1 cellular context compared by ENCODE assay signal in the genomic region with DNA sequence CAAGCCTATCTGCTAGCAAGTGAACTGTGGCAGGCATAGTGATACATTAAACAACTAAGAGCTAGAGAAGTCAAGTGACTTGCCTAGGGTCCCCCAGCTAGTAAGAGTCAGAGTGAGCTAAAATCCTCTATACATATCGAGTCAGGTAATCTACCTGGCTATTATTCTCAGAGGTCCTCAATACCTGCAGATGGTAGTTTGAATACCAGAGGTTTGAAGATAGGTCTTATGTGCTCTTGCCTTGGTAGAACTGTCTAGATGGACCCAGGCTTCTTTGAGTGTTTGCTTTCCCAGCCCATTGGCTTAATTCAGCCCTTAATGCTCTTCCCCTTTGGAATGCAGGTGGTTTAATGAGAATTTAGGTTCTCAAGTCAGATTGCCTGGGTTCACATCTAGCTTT.
TF ChIP-seq lines count a peak whose summit lies in the region.

No MANE protein-coding gene starts in this region.

TF ChIP-seq in A549, 52 proteins besides CTCF, POLR2A, EP300 and RAD21:
- TF ChIP-seq FOSL2 (IDR thresholded peaks at IDR 0.05) = no peak
- no peak for TF ChIP-seq FOSL2 (CRISPR knock-in tag; IDR thresholded peaks at IDR 0.05)
- TF ChIP-seq HDAC2 (IDR thresholded peaks at IDR 0.05) = no peak
- TF ChIP-seq E2F6 (IDR thresholded peaks at IDR 0.05; ENCODE audit: borderline replicate concordance, low read depth) = no peak
- no peak for TF ChIP-seq FOSB (CRISPR knock-in tag; IDR thresholded peaks at IDR 0.05)
- no peak for TF ChIP-seq TP53 (CRISPR knock-in tag; IDR thresholded peaks at IDR 0.05)
- TF ChIP-seq NR3C1 (IDR thresholded peaks at IDR 0.05) = no peak
- TF ChIP-seq HOXB13 (CRISPR knock-in tag; IDR thresholded peaks at IDR 0.05; ENCODE audit: low read depth) = no peak
- TF ChIP-seq MYC (IDR thresholded peaks at IDR 0.05; ENCODE audit: borderline replicate concordance, low read length) = no peak
- TF ChIP-seq HOXA7 (CRISPR knock-in tag; IDR thresholded peaks at IDR 0.05) = no peak
- TF ChIP-seq JUNB (IDR thresholded peaks at IDR 0.05) = no peak
- TF ChIP-seq CBX2 (IDR thresholded peaks at IDR 0.05; ENCODE audit: borderline replicate concordance, low read depth) = no peak
- no peak for TF ChIP-seq PHF8 (IDR thresholded peaks at IDR 0.05; ENCODE audit: borderline replicate concordance, low read depth)
- TF ChIP-seq KDM1A (IDR thresholded peaks at IDR 0.05; ENCODE audit: low read depth) = no peak
- TF ChIP-seq REST (IDR thresholded peaks at IDR 0.05) = no peak
- TF ChIP-seq BCL3 (IDR thresholded peaks at IDR 0.05) = no peak
